In genomic region chr2:176161817-176162626, GRCh38 we compare ENCODE assay signal across 15 cellular contexts. TPM values are rescaled to one million over a fixed set of nuclear protein-coding genes. Genes with fewer than 3 reads are reported as not detected.
DNase-seq lines count a peak whose midpoint lies in the region; ATAC-seq and TF ChIP-seq lines count a peak whose summit lies in the region.
"Had no signal": no experiment of that assay in that cellular context is flagged by ENCODE, and none has a peak within 500 bp of the region (broad histone marks: within the 10 kb centered on the region; RNA-seq: fewer than 3 reads in every experiment).

No MANE protein-coding gene starts in this region.

- H3K27ac ChIP-seq in foreskin keratinocyte: no peak overlapping the region

- H3K36me3 ChIP-seq in HAP-1 (replicated peaks): no peaks in the 10 kb centered on the region

- H3K4me1 ChIP-seq in foreskin keratinocyte: peaks cover 3% of the 10 kb centered on the region
- peaks cover 25% of the 10 kb centered on the region for H3K4me1 ChIP-seq in HAP-1

- H3K27me3 ChIP-seq in foreskin keratinocyte (peaks cover 100% of the 10 kb centered on the region), HAP-1 (ENCODE audit: low read depth) (no peaks in the 10 kb centered on the region)

- ATAC-seq in foreskin keratinocyte: peak; percentile 13
- ATAC-seq in left ventricle myocardium superior: no peak
- ATAC-seq in Right ventricle myocardium inferior: no peak
- ATAC-seq in HG02884 (IDR thresholded peaks at IDR 0.05; ENCODE audit: unreplicated experiment): no peak

- H3K4me3 ChIP-seq in astrocyte of the cerebellum (ENCODE audit: low read depth, low read length) (peak overlapping the region; percentile 24), skeletal muscle cell (ENCODE audit: low read depth, low read length) (peak overlapping the region; percentile 17), HAP-1 (no peak overlapping the region)

- intact Hi-C loops in left ventricle myocardium superior (cut with micrococcal nuclease): no loop called here
- intact Hi-C loops in Right ventricle myocardium inferior (cut with DNase I): no loop called here

- TF ChIP-seq CTCF in astrocyte of the cerebellum (IDR thresholded peaks at IDR 0.05; ENCODE audit: low read depth, low read length, missing control alignments): no peak
- TF ChIP-seq CTCF in foreskin keratinocyte (conservative IDR thresholded peaks at IDR 0.05): no peak

- no peaks in the 10 kb centered on the region; the same call in 1 of the 2 replicates for H3K9me3 ChIP-seq in HAP-1

- DNase-seq in GM03348 (ENCODE audit: low spot score): peak; percentile 81
- no peak for DNase-seq in astrocyte of the cerebellum (ENCODE audit: low read depth)
- peak in 1 of 2 donors; percentile 35 for DNase-seq in foreskin keratinocyte
- DNase-seq in skeletal muscle cell (ENCODE audit: low read depth): peak; percentile 33
- no peak for DNase-seq in left ventricle myocardium superior
- no peak for DNase-seq in Right ventricle myocardium inferior (ENCODE audit: missing footprints)
- DNase-seq in HAP-1 (ENCODE audit: low spot score in 2 of 2): no peak
- DNase-seq: activated CD4-positive, CD25-positive, alpha-beta regulatory T cell; CD4-positive, alpha-beta memory T cell; GDM1; H9; OCI-M1 had no signal

- in situ Hi-C loops in astrocyte of the cerebellum (cut with HindIII; ENCODE audit: low sequenced_read_pairs) (no loop called here), HAP-1 (cut with MboI; ENCODE audit: low sequenced_read_pairs) (no loop called here)

RNA-seq across cellular contexts. Expression of gene HOXD3, which starts 4.9 kb away (rescaled TPM):
- total RNA-seq in foreskin keratinocyte (0.32 and 1.2 TPM in 2 replicates), left ventricle myocardium superior (0.27 TPM), Right ventricle myocardium inferior (0.30 TPM)
- polyA plus RNA-seq in foreskin keratinocyte: 0.23 and 0.45 TPM in 2 replicates
- total RNA-seq: CD4-positive, alpha-beta memory T cell; frontal cortex; H9 had no signal
- polyA plus RNA-seq: CD4-positive, alpha-beta memory T cell; keratinocyte had no signal

RNA-seq across cellular contexts. Expression of gene HOXD4, which starts 10.7 kb away (rescaled TPM):
- total RNA-seq in foreskin keratinocyte (0.32 and 0.82 TPM in 2 replicates), left ventricle myocardium superior (0.22 TPM), Right ventricle myocardium inferior (not detected)
- 0.39 and 0.83 TPM in 2 replicates for polyA plus RNA-seq in foreskin keratinocyte
- total RNA-seq: CD4-positive, alpha-beta memory T cell; frontal cortex; H9 had no signal
- polyA plus RNA-seq: CD4-positive, alpha-beta memory T cell; keratinocyte had no signal

RNA-seq across cellular contexts. Expression of gene HOXD1, which starts 26.4 kb away (rescaled TPM):
- not detected in 2 replicates for total RNA-seq in foreskin keratinocyte
- 0.04 TPM in 1 of 2 replicates, not detected in the other for polyA plus RNA-seq in foreskin keratinocyte
- not detected for total RNA-seq in left ventricle myocardium superior
- total RNA-seq in Right ventricle myocardium inferior: not detected
- total RNA-seq: CD4-positive, alpha-beta memory T cell; frontal cortex; H9 had no signal
- polyA plus RNA-seq: CD4-positive, alpha-beta memory T cell; keratinocyte had no signal

RNA-seq across cellular contexts. Expression of gene HOXD8, which starts 32.5 kb away (rescaled TPM):
- total RNA-seq in foreskin keratinocyte (6.5 and 10.8 TPM in 2 replicates), left ventricle myocardium superior (0.92 TPM), Right ventricle myocardium inferior (0.16 TPM)
- 7.0 and 9.7 TPM in 2 replicates for polyA plus RNA-seq in foreskin keratinocyte
- total RNA-seq: CD4-positive, alpha-beta memory T cell; frontal cortex; H9 had no signal
- polyA plus RNA-seq: CD4-positive, alpha-beta memory T cell; keratinocyte had no signal

RNA-seq across cellular contexts. Expression of gene HOXD9, which starts 39.5 kb away (rescaled TPM):
- total RNA-seq in foreskin keratinocyte (0.14 and 0.37 TPM in 2 replicates), left ventricle myocardium superior (not detected), Right ventricle myocardium inferior (not detected)
- 0.21 and 0.47 TPM in 2 replicates for polyA plus RNA-seq in foreskin keratinocyte
- total RNA-seq: CD4-positive, alpha-beta memory T cell; frontal cortex; H9 had no signal
- polyA plus RNA-seq: CD4-positive, alpha-beta memory T cell; keratinocyte had no signal

Comparison
In these comparisons a context has a peak if more than half of its experiments do, and no peak if none do; other contexts are left out.
1. DNase-seq: peak in GM03348 (single experiment) and skeletal muscle cell (single experiment); none in astrocyte of the cerebellum (single experiment), left ventricle myocardium superior (single experiment), Right ventricle myocardium inferior (single experiment) and HAP-1 (0 of 2).